Comparison of ENCODE assay signal across 9 cellular contexts in genomic region chr5:36688722-36689121, GRCh38.
DNase-seq lines count a peak whose midpoint lies in the region; ATAC-seq, FAIRE-seq and TF ChIP-seq lines count a peak whose summit lies in the region.
"Had no signal": no experiment of that assay in that cellular context is flagged by ENCODE, and none has a peak within 500 bp of the region (broad histone marks: within the 10 kb centered on the region; RNA-seq: fewer than 3 reads in every experiment).

No MANE protein-coding gene starts in this region.

- TF ChIP-seq EP300 in HepG2 (IDR thresholded peaks at IDR 0.05; ENCODE audit: low read depth in 2 of 2, low read length in 2 of 2) (no peak), HepG2 (CRISPR knock-in tag; IDR thresholded peaks at IDR 0.05; ENCODE audit: borderline replicate concordance) (no peak), transverse colon (IDR thresholded peaks at IDR 0.05; ENCODE audit: low read depth) (no peak)

- no peak for ATAC-seq in HepG2
- no peak for ATAC-seq in GM18867 (IDR thresholded peaks at IDR 0.05; ENCODE audit: unreplicated experiment)

- H3K27ac ChIP-seq in DOHH2 (ENCODE audit: low read depth, low read length) (no peak overlapping the region), HepG2 (ENCODE audit: extremely low read length, insufficient read depth, low read length) (no peak overlapping the region), transverse colon (no peak overlapping the region)
- H3K27ac ChIP-seq: prostate gland had no signal

- POLR2A ChIA-PET in HepG2 (lab: Yijun Ruan, JAX), result no interaction called here

- H3K4me1 ChIP-seq in DOHH2 (ENCODE audit: control insufficient read depth, low read length) (peaks cover 52% of the 10 kb centered on the region), HepG2 (ENCODE audit: insufficient read depth, low read length) (peaks cover 4% of the 10 kb centered on the region; the same call in 1 of the 2 replicates), transverse colon (peaks cover 0 to 11% (median 7%) of the 10 kb centered on the region in 4 donors)
- H3K4me1 ChIP-seq: prostate gland had no signal

- TF ChIP-seq POLR2A in HepG2 (IDR thresholded peaks at IDR 0.05; ENCODE audit: insufficient read depth in 1 of 2, low read depth in 2 of 2, low read length in 2 of 2) (no peak), transverse colon (IDR thresholded peaks at IDR 0.05) (no peak)

- TF ChIP-seq RAD21 in HepG2 (CRISPR knock-in tag; IDR thresholded peaks at IDR 0.05), result no peak

- H3K4me1 Mint-ChIP-seq in activated T-helper 2 cell treated with anti-CD3 and anti-CD28 coated beads, Interferon-gamma antibody, Interleukin-2, Interleukin-4, amounts not matched to agents 10 μg/mL and 5 μg/mL and 100 μg/mL, durations not matched to agents 14 hours and 24 hours and 36 hours (ENCODE audit: low read depth), result peaks cover 12% of the 10 kb centered on the region

- H3K9ac ChIP-seq in HepG2 (ENCODE audit: insufficient read depth, low read depth, low read length), result no peak overlapping the region

- intact Hi-C loops in HepG2 (cut with micrococcal nuclease; ENCODE audit: unreplicated experiment) (no loop called here), transverse colon (cut with DNase I; ENCODE audit: low total_unique reads) (no loop called here)
- intact Hi-C loops in activated T-helper 2 cell treated with anti-CD3 and anti-CD28 coated beads, Interferon-gamma antibody, Interleukin-2, Interleukin-4, amounts not matched to agents 10 μg/mL and 5 μg/mL and 100 μg/mL, durations not matched to agents 14 hours and 24 hours and 36 hours (cut with micrococcal nuclease), result no loop called here

- H4K20me1 ChIP-seq in DOHH2 (ENCODE audit: control insufficient read depth, insufficient read depth, low read depth, low read length) (no peaks in the 10 kb centered on the region), HepG2 (ENCODE audit: insufficient read depth, low read length) (no peaks in the 10 kb centered on the region)

- no peak overlapping the region for H3K4me3 Mint-ChIP-seq in activated T-helper 2 cell treated with anti-CD3 and anti-CD28 coated beads, Interferon-gamma antibody, Interleukin-2, Interleukin-4, amounts not matched to agents 10 μg/mL and 5 μg/mL and 100 μg/mL, durations not matched to agents 14 hours and 24 hours and 36 hours (ENCODE audit: low read depth)

- H3K9me3 ChIP-seq in DOHH2 (ENCODE audit: control insufficient read depth, insufficient read depth, low read length) (no peaks in the 10 kb centered on the region), HepG2 (ENCODE audit: low read length) (no peaks in the 10 kb centered on the region), transverse colon (no peaks in the 10 kb centered on the region)
- H3K9me3 ChIP-seq: prostate gland had no signal

- peak; percentile 35 for DNase-seq in HTR-8/SVneo (ENCODE audit: insufficient read length, low spot score)
- peak; percentile 13 for DNase-seq in SW480 (ENCODE audit: low spot score)
- peak; percentile 29 for DNase-seq in HepG2 (ENCODE audit: low spot score)
- no peak for DNase-seq in NCI-H345 (lab: John Stamatoyannopoulos, UW)
- DNase-seq in activated T-helper 2 cell treated with anti-CD3 and anti-CD28 coated beads, Interferon-gamma antibody, Interleukin-2, Interleukin-4, amounts not matched to agents 10 μg/mL and 5 μg/mL and 100 μg/mL, durations not matched to agents 14 hours and 24 hours and 36 hours (ENCODE audit: low spot score), result no peak
- DNase-seq in transverse colon, result no peak

- H3K27me3 ChIP-seq in DOHH2 (ENCODE audit: control insufficient read depth, low read length) (no peaks in the 10 kb centered on the region), HepG2 (ENCODE audit: control insufficient read depth in 1 of 2, insufficient read depth in 2 of 2, low read length in 2 of 2) (peaks cover 0 to 9% of the 10 kb centered on the region in 2 experiments; a peak in 2 of 5 replicates), transverse colon (no peaks in the 10 kb centered on the region)

- H3K79me2 ChIP-seq in DOHH2 (ENCODE audit: control insufficient read depth, low read length) (no peaks in the 10 kb centered on the region), HepG2 (ENCODE audit: insufficient read depth, low read length) (no peaks in the 10 kb centered on the region)

- H3K4me3 ChIP-seq in DOHH2 (ENCODE audit: low read length), result no peak overlapping the region
- no peak overlapping the region for H3K4me3 ChIP-seq in HepG2 (replicated peaks in 1 of 3; ENCODE audit: insufficient read depth in 1 of 3, low read depth in 2 of 3, low read length in 3 of 3)
- no peak overlapping the region for H3K4me3 ChIP-seq in transverse colon
- H3K4me3 ChIP-seq: prostate gland had no signal

- no peaks in the 10 kb centered on the region for H3K36me3 ChIP-seq in DOHH2 (ENCODE audit: control insufficient read depth, low read length)
- H3K36me3 ChIP-seq in HepG2 (replicated peaks in 1 of 2; ENCODE audit: control insufficient read depth in 1 of 2, insufficient read depth in 2 of 2, low read length in 2 of 2), result no peaks in the 10 kb centered on the region
- no peaks in the 10 kb centered on the region for H3K36me3 ChIP-seq in transverse colon
- H3K36me3 ChIP-seq: prostate gland had no signal

- no peaks in the 10 kb centered on the region for H3K36me3 Mint-ChIP-seq in activated T-helper 2 cell treated with anti-CD3 and anti-CD28 coated beads, Interferon-gamma antibody, Interleukin-2, Interleukin-4, amounts not matched to agents 10 μg/mL and 5 μg/mL and 100 μg/mL, durations not matched to agents 14 hours and 24 hours and 36 hours (ENCODE audit: low read depth)

- FAIRE-seq in HTR-8/SVneo (lab: Jason Lieb, UNC), result no peak
- no peak for FAIRE-seq in HepG2 (lab: Jason Lieb, UNC)

- H3K9me3 Mint-ChIP-seq in activated T-helper 2 cell treated with anti-CD3 and anti-CD28 coated beads, Interferon-gamma antibody, Interleukin-2, Interleukin-4, amounts not matched to agents 10 μg/mL and 5 μg/mL and 100 μg/mL, durations not matched to agents 14 hours and 24 hours and 36 hours, result no peaks in the 10 kb centered on the region

- H3K9me2 ChIP-seq in DOHH2 (replicated peaks; ENCODE audit: control insufficient read depth, low read length), result no peaks in the 10 kb centered on the region

- WGBS in HepG2 (ENCODE audit: low lambda C conversion rate), result 68% methylated on average over 6 of the region's 6 CpGs
- 88 to 97% methylated on average over 6 of the region's 6 CpGs for WGBS in transverse colon (ENCODE audit: low coverage in 1 of 2), 2 donors

- no peak overlapping the region for H3K27ac Mint-ChIP-seq in activated T-helper 2 cell treated with anti-CD3 and anti-CD28 coated beads, Interferon-gamma antibody, Interleukin-2, Interleukin-4, amounts not matched to agents 10 μg/mL and 5 μg/mL and 100 μg/mL, durations not matched to agents 14 hours and 24 hours and 36 hours

- TF ChIP-seq CTCF in DOHH2 (IDR thresholded peaks at IDR 0.05; ENCODE audit: low read depth, low read length, poor library complexity, severe bottlenecking), result peak; percentile 53
- peak; percentile 36; the same call in 1 of the 2 replicates for TF ChIP-seq CTCF in HepG2 (CRISPR knock-in tag; IDR thresholded peaks at IDR 0.05)
- peak in 2 of 5 experiments; percentile 6 to 22 for TF ChIP-seq CTCF in transverse colon (IDR thresholded peaks at IDR 0.05)

- H2AFZ ChIP-seq in HepG2 (ENCODE audit: low read length), result no peak overlapping the region

- CTCF ChIA-PET in HepG2 (lab: Yijun Ruan, JAX; ENCODE audit: low intra/inter-chr PET ratio, low total read pairs), result no interaction called here

- H3K4me2 ChIP-seq in DOHH2 (ENCODE audit: low read length), result no peak overlapping the region
- no peak overlapping the region for H3K4me2 ChIP-seq in HepG2 (ENCODE audit: low read depth, low read length)

- in situ Hi-C loops in HepG2 (cut with HindIII; ENCODE audit: extremely low pct_ligation_motif_present, low pct_unique_long_range_greater_than_20kb), result loop anchor here (25.0 kb wide), 2 partner anchors 426 to 626 kb away; partner anchors contain the start of gene UGT3A2
- in situ Hi-C loops in transverse colon (cut with MboI; ENCODE audit: low pct_ligation_motif_present in 1 of 4, low pct_unique_long_range_greater_than_20kb in 1 of 4, low sequenced_read_pairs in 3 of 4), result loop anchor here in 2 of 4 donors (25.0 kb wide), 2 partner anchors 276 to 426 kb away; no protein-coding TSS in a partner anchor

- peaks cover 23% of the 10 kb centered on the region for H3K27me3 Mint-ChIP-seq in activated T-helper 2 cell treated with anti-CD3 and anti-CD28 coated beads, Interferon-gamma antibody, Interleukin-2, Interleukin-4, amounts not matched to agents 10 μg/mL and 5 μg/mL and 100 μg/mL, durations not matched to agents 14 hours and 24 hours and 36 hours (ENCODE audit: low read depth)

- H3F3A ChIP-seq in DOHH2 (ENCODE audit: control insufficient read depth, insufficient read depth), result peaks cover 8% of the 10 kb centered on the region

- BruUV-seq in HepG2 (replicated peaks; lab: Mats Ljungman, UMichigan), result no TSS peak

TF ChIP-seq in HepG2, 621 proteins besides CTCF, POLR2A, EP300 and RAD21:
- TF ChIP-seq HOXA5 (CRISPR knock-in tag; IDR thresholded peaks at IDR 0.05) (no peak), XRCC5 (optimal IDR thresholded peaks at IDR 0.05; ENCODE audit: low read length) (peak; percentile 29), ZNF431 (CRISPR knock-in tag; IDR thresholded peaks at IDR 0.05; ENCODE audit: borderline replicate concordance, low read depth) (no peak), HNF4A (CRISPR knock-in tag; IDR thresholded peaks at IDR 0.05) (0 out of 2 replicates have a peak, but pooled peaks have one; percentile 13), ZNF644 (CRISPR knock-in tag; IDR thresholded peaks at IDR 0.05; ENCODE audit: low read depth) (0 out of 2 replicates have a peak, but pooled peaks have one; percentile 23), ZSCAN20 (CRISPR knock-in tag; IDR thresholded peaks at IDR 0.05; ENCODE audit: borderline replicate concordance) (no peak), KLF13 (CRISPR knock-in tag; IDR thresholded peaks at IDR 0.05) (no peak)

Comparison
In these comparisons a context has a peak if more than half of its experiments do, and no peak if none do; other contexts are left out.
1. DNase-seq: peak in HTR-8/SVneo (single experiment), SW480 (single experiment) and HepG2 (single experiment); none in NCI-H345 (single experiment), activated T-helper 2 cell treated with anti-CD3 and anti-CD28 coated beads, Interferon-gamma antibody, Interleukin-2, Interleukin-4, amounts not matched to agents 10 μg/mL and 5 μg/mL and 100 μg/mL, durations not matched to agents 14 hours and 24 hours and 36 hours (single experiment) and transverse colon (single experiment).